2 cellular contexts compared by ENCODE assay signal in the genomic region with DNA sequence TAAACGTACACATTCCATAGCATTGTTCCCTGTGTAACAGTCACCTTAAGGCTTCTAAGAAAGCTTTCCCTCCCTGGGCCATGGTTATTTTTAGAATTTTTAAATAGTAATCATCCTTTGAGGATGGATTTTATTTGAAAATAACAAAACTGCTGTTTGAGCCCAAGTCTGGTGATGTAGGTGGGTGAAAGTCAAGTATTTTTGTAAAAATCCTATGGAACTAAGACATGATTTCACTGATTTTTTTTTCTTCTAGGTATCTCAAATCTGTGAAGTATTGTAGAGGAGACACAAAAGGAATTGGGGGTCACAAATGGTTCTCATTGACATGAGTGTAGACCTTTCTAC.
TF ChIP-seq lines count a peak whose summit lies in the region.

No MANE protein-coding gene starts in this region.

TF ChIP-seq in GM23338, 12 proteins besides CTCF, POLR2A, EP300 and RAD21 (continues in another document):
- TF ChIP-seq, protein P1, sequence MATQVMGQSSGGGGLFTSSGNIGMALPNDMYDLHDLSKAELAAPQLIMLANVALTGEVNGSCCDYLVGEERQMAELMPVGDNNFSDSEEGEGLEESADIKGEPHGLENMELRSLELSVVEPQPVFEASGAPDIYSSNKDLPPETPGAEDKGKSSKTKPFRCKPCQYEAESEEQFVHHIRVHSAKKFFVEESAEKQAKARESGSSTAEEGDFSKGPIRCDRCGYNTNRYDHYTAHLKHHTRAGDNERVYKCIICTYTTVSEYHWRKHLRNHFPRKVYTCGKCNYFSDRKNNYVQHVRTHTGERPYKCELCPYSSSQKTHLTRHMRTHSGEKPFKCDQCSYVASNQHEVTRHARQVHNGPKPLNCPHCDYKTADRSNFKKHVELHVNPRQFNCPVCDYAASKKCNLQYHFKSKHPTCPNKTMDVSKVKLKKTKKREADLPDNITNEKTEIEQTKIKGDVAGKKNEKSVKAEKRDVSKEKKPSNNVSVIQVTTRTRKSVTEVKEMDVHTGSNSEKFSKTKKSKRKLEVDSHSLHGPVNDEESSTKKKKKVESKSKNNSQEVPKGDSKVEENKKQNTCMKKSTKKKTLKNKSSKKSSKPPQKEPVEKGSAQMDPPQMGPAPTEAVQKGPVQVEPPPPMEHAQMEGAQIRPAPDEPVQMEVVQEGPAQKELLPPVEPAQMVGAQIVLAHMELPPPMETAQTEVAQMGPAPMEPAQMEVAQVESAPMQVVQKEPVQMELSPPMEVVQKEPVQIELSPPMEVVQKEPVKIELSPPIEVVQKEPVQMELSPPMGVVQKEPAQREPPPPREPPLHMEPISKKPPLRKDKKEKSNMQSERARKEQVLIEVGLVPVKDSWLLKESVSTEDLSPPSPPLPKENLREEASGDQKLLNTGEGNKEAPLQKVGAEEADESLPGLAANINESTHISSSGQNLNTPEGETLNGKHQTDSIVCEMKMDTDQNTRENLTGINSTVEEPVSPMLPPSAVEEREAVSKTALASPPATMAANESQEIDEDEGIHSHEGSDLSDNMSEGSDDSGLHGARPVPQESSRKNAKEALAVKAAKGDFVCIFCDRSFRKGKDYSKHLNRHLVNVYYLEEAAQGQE (IDR thresholded peaks at IDR 0.05; ENCODE audit: unreplicated experiment), result no peak
- TF ChIP-seq NANOG (IDR thresholded peaks at IDR 0.05; ENCODE audit: borderline replicate concordance) (no peak), EZH2 (IDR thresholded peaks at IDR 0.05; ENCODE audit: low read depth, unreplicated experiment) (no peak), STAT1 (IDR thresholded peaks at IDR 0.05; ENCODE audit: unreplicated experiment) (no peak), POLR2AphosphoS5 (IDR thresholded peaks at IDR 0.05; ENCODE audit: low read depth) (no peak), ZNF114 (CRISPR knock-in tag; IDR thresholded peaks at IDR 0.05) (no peak), EZH2phosphoT487 (IDR thresholded peaks at IDR 0.05; ENCODE audit: unreplicated experiment) (no peak), JUNB (IDR thresholded peaks at IDR 0.05; ENCODE audit: unreplicated experiment) (no peak), ZNF331 (CRISPR knock-in tag; IDR thresholded peaks at IDR 0.05; ENCODE audit: low read depth) (no peak)
- TF ChIP-seq, protein P2, sequence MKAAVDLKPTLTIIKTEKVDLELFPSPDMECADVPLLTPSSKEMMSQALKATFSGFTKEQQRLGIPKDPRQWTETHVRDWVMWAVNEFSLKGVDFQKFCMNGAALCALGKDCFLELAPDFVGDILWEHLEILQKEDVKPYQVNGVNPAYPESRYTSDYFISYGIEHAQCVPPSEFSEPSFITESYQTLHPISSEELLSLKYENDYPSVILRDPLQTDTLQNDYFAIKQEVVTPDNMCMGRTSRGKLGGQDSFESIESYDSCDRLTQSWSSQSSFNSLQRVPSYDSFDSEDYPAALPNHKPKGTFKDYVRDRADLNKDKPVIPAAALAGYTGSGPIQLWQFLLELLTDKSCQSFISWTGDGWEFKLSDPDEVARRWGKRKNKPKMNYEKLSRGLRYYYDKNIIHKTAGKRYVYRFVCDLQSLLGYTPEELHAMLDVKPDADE (IDR thresholded peaks at IDR 0.05), result no peak
- TF ChIP-seq, protein P3, sequence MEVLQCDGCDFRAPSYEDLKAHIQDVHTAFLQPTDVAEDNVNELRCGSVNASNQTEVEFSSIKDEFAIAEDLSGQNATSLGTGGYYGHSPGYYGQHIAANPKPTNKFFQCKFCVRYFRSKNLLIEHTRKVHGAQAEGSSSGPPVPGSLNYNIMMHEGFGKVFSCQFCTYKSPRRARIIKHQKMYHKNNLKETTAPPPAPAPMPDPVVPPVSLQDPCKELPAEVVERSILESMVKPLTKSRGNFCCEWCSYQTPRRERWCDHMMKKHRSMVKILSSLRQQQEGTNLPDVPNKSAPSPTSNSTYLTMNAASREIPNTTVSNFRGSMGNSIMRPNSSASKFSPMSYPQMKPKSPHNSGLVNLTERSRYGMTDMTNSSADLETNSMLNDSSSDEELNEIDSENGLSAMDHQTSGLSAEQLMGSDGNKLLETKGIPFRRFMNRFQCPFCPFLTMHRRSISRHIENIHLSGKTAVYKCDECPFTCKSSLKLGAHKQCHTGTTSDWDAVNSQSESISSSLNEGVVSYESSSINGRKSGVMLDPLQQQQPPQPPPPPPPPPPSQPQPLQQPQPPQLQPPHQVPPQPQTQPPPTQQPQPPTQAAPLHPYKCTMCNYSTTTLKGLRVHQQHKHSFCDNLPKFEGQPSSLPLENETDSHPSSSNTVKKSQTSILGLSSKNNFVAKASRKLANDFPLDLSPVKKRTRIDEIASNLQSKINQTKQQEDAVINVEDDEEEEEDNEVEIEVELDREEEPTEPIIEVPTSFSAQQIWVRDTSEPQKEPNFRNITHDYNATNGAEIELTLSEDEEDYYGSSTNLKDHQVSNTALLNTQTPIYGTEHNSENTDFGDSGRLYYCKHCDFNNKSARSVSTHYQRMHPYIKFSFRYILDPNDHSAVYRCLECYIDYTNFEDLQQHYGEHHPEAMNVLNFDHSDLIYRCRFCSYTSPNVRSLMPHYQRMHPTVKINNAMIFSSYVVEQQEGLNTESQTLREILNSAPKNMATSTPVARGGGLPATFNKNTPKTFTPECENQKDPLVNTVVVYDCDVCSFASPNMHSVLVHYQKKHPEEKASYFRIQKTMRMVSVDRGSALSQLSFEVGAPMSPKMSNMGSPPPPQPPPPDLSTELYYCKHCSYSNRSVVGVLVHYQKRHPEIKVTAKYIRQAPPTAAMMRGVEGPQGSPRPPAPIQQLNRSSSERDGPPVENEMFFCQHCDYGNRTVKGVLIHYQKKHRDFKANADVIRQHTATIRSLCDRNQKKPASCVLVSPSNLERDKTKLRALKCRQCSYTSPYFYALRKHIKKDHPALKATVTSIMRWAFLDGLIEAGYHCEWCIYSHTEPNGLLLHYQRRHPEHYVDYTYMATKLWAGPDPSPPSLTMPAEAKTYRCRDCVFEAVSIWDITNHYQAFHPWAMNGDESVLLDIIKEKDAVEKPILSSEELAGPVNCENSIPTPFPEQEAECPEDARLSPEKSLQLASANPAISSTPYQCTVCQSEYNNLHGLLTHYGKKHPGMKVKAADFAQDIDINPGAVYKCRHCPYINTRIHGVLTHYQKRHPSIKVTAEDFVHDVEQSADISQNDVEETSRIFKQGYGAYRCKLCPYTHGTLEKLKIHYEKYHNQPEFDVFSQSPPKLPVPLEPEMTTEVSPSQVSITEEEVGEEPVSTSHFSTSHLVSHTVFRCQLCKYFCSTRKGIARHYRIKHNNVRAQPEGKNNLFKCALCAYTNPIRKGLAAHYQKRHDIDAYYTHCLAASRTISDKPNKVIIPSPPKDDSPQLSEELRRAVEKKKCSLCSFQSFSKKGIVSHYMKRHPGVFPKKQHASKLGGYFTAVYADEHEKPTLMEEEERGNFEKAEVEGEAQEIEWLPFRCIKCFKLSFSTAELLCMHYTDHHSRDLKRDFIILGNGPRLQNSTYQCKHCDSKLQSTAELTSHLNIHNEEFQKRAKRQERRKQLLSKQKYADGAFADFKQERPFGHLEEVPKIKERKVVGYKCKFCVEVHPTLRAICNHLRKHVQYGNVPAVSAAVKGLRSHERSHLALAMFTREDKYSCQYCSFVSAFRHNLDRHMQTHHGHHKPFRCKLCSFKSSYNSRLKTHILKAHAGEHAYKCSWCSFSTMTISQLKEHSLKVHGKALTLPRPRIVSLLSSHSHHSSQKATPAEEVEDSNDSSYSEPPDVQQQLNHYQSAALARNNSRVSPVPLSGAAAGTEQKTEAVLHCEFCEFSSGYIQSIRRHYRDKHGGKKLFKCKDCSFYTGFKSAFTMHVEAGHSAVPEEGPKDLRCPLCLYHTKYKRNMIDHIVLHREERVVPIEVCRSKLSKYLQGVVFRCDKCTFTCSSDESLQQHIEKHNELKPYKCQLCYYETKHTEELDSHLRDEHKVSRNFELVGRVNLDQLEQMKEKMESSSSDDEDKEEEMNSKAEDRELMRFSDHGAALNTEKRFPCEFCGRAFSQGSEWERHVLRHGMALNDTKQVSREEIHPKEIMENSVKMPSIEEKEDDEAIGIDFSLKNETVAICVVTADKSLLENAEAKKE (CRISPR knock-in tag; IDR thresholded peaks at IDR 0.05), result no peak

TF ChIP-seq in GM12891, 5 proteins besides CTCF, POLR2A, EP300 and RAD21 (continued from another document):
- TF ChIP-seq POLR2AphosphoS5 (IDR thresholded peaks at IDR 0.05; ENCODE audit: low read depth, low read length) (no peak), SPI1 (IDR thresholded peaks at IDR 0.05; ENCODE audit: low read depth, low read length) (no peak), TAF1 (IDR thresholded peaks at IDR 0.05; ENCODE audit: low read depth, low read length) (no peak), PAX5 (IDR thresholded peaks at IDR 0.05; ENCODE audit: insufficient read depth, low read length, severe bottlenecking) (no peak)
